8 cellular contexts compared by ENCODE assay signal in genomic region chr6:30885999-30886896, GRCh38. TPM values are rescaled to one million over a fixed set of nuclear protein-coding genes. Genes with fewer than 3 reads are reported as not detected.
A peak's percentile ranks its signal among the peaks of the same experiment; 100 is the strongest.
DNase-seq lines count a peak whose midpoint lies in the region; ATAC-seq, FAIRE-seq and TF ChIP-seq lines count a peak whose summit lies in the region.

No MANE protein-coding gene starts in this region.

- no peak for TF ChIP-seq EP300 in suprapubic skin (IDR thresholded peaks at IDR 0.05)

- H3K4me3 ChIP-seq in WI38 (ENCODE audit: low read depth, low read length), result peak overlapping the region; percentile 79
- H3K4me3 ChIP-seq in mesendoderm (ENCODE audit: low read length), result peak overlapping the region; percentile 9
- H3K4me3 ChIP-seq in suprapubic skin, result peak overlapping the region; percentile 82

- H3K36me3 ChIP-seq in mesendoderm (ENCODE audit: control insufficient read depth, insufficient read depth, low read length) (peaks cover 2% of the 10 kb centered on the region), suprapubic skin (peaks cover 27% of the 10 kb centered on the region)

- FAIRE-seq in D721Med (lab: Jason Lieb, UNC), result no peak

- H3K4ac ChIP-seq in mesendoderm (ENCODE audit: low read depth, low read length), result peak overlapping the region; percentile 59

- H3K79me1 ChIP-seq in mesendoderm (ENCODE audit: low read length), result peaks cover 21% of the 10 kb centered on the region

- H3K4me1 ChIP-seq in mesendoderm (ENCODE audit: control insufficient read depth, low read depth, low read length) (peaks cover 25% of the 10 kb centered on the region), suprapubic skin (peaks cover 83% of the 10 kb centered on the region)

- no peak overlapping the region for H2BK15ac ChIP-seq in mesendoderm (replicated peaks; ENCODE audit: low read depth)

- no peak overlapping the region for H3K23ac ChIP-seq in mesendoderm (ENCODE audit: low read length)

- no peaks in the 10 kb centered on the region for H3K9me3 ChIP-seq in suprapubic skin

- H3K27me3 ChIP-seq in mesendoderm (ENCODE audit: insufficient read depth, low read length, poor library complexity) (no peaks in the 10 kb centered on the region), suprapubic skin (no peaks in the 10 kb centered on the region)

- H3K79me2 ChIP-seq in mesendoderm (ENCODE audit: control insufficient read depth, insufficient read depth, low read length), result peaks cover 51% of the 10 kb centered on the region

- H4K8ac ChIP-seq in mesendoderm (ENCODE audit: low read depth, low read length), result no peak overlapping the region

- H3K56ac ChIP-seq in mesendoderm (ENCODE audit: low read length), result peak overlapping the region; percentile 72

- no peak overlapping the region for H4K5ac ChIP-seq in mesendoderm (ENCODE audit: low read length)

- peak in 1 of 2 donors; percentile 22 for TF ChIP-seq POLR2A in suprapubic skin (IDR thresholded peaks at IDR 0.05)

- H2BK5ac ChIP-seq in mesendoderm (ENCODE audit: low read length), result peak overlapping the region; percentile 5

- peak overlapping the region; percentile 76 for H3K4me2 ChIP-seq in mesendoderm (ENCODE audit: low read length)

- no CpG with 5 or more reads among the region's 18 CpGs for WGBS in mesendoderm (ENCODE audit: extremely low coverage, insufficient coverage, low lambda C conversion rate)
- WGBS in suprapubic skin, result 29% methylated on average over 18 of the region's 18 CpGs

- ATAC-seq in HG02885 (IDR thresholded peaks at IDR 0.05; ENCODE audit: poor library complexity, unreplicated experiment), result no peak
- no peak for ATAC-seq in HG03039 (IDR thresholded peaks at IDR 0.05; ENCODE audit: unreplicated experiment)

- H3K18ac ChIP-seq in mesendoderm (ENCODE audit: low read length), result peak overlapping the region; percentile 44

- DNase-seq in D721Med (ENCODE audit: insufficient read length, low spot score) (peak; percentile 69), LoVo (ENCODE audit: low spot score) (peak; percentile 93), epidermal melanocyte (ENCODE audit: insufficient read length, low spot score) (peak; percentile 96), mesendoderm (peak; percentile 94), suprapubic skin (ENCODE audit: low spot score in 2 of 2) (peak; percentile 87 to 88)

- H2AK5ac ChIP-seq in mesendoderm (ENCODE audit: low read length), result peak overlapping the region; percentile 34

- no peak overlapping the region for H2BK120ac ChIP-seq in mesendoderm (ENCODE audit: low read depth, low read length)

- H3K27ac ChIP-seq in mesendoderm (ENCODE audit: low read depth, low read length) (peak overlapping the region; percentile 76), suprapubic skin (peak overlapping the region; percentile 98)

- peak overlapping the region; percentile 77 for H3K9ac ChIP-seq in mesendoderm (ENCODE audit: low read length)

- TF ChIP-seq CTCF in D721Med (IDR thresholded peaks at IDR 0.05; ENCODE audit: insufficient read depth, missing control alignments) (no peak), WI38 (IDR thresholded peaks at IDR 0.05; ENCODE audit: low read depth, low read length) (no peak), suprapubic skin (IDR thresholded peaks at IDR 0.05) (no peak)

RNA-seq across cellular contexts. Expression of gene DDR1, which starts 1.9 kb away (rescaled TPM):
- polyA plus RNA-seq in mesendoderm (2013, experiment 1 of 2), result 59.0 TPM
- 57.2 TPM for polyA plus RNA-seq in mesendoderm (2013, experiment 2 of 2)
- total RNA-seq in suprapubic skin, result 100 to 1,000 TPM; 161 to 210 (median 188) TPM

RNA-seq across cellular contexts. Expression of gene GTF2H4, which starts 21.8 kb away (rescaled TPM):
- 43.8 TPM for polyA plus RNA-seq in mesendoderm (2013, experiment 1 of 2)
- polyA plus RNA-seq in mesendoderm (2013, experiment 2 of 2), result 46.5 TPM
- total RNA-seq in suprapubic skin, result 10 to 100 TPM; 10.5 to 33.5 (median 11.3) TPM

RNA-seq across cellular contexts. Expression of gene VARS2, which starts 27.8 kb away (rescaled TPM):
- 12.1 TPM for polyA plus RNA-seq in mesendoderm (2013, experiment 1 of 2)
- polyA plus RNA-seq in mesendoderm (2013, experiment 2 of 2), result 13.9 TPM
- total RNA-seq in suprapubic skin, result 10 to 100 TPM; 12.6 to 22.0 (median 19.2) TPM

RNA-seq across cellular contexts. Expression of gene SFTA2, which starts 45.7 kb away (rescaled TPM):
- not detected for polyA plus RNA-seq in mesendoderm (2013, experiment 1 of 2)
- not detected for polyA plus RNA-seq in mesendoderm (2013, experiment 2 of 2)
- not detected for total RNA-seq in suprapubic skin

RNA-seq across cellular contexts. Expression of gene MUCL3, which starts 54.5 kb away (rescaled TPM):
- polyA plus RNA-seq in mesendoderm (2013, experiment 1 of 2), result 0.20 TPM
- polyA plus RNA-seq in mesendoderm (2013, experiment 2 of 2), result 0.22 TPM
- total RNA-seq in suprapubic skin, result not detected

Comparison
In these comparisons a context has a peak if more than half of its experiments do, and no peak if none do; other contexts are left out.
1. H3K4me3 ChIP-seq: peak in every context shown above with its lines; median percentile 82 in suprapubic skin; 79 in WI38; 9 in mesendoderm.